In the genomic region with DNA sequence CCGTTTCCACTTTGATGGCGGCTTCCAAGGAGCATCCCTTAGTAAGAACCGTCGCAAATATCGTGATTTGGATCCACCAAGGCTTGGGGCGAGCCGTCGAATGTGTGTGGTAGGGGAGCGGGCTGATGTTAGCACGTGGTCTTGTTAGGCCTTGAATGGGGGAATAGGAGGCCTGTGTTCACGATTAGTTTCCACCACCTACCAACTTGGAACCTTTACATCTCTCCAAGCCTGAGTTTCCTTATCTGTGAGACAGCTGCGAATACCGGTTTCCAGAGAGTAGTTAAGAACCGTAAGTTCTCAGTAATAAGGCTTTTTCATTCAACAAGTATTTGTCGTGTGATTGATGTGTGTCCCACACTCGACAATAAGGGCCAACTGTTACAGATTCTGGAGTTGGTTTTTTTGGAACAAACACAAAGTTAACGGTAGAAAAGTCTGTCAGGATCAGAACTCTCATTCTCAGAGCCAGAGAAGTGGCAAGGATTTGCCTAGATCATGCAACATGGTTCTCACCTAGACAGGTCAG, we compare ENCODE assay signal across 1 cellular context.
TF ChIP-seq lines count a peak whose summit lies in the region.

No MANE protein-coding gene starts in this region.

TF ChIP-seq in GM23338, 12 proteins besides CTCF, POLR2A, EP300 and RAD21:
- TF ChIP-seq EZH2 (IDR thresholded peaks at IDR 0.05; ENCODE audit: low read depth, unreplicated experiment), result no peak
- no peak for TF ChIP-seq POLR2AphosphoS5 (IDR thresholded peaks at IDR 0.05; ENCODE audit: low read depth)
- TF ChIP-seq, protein P1, sequence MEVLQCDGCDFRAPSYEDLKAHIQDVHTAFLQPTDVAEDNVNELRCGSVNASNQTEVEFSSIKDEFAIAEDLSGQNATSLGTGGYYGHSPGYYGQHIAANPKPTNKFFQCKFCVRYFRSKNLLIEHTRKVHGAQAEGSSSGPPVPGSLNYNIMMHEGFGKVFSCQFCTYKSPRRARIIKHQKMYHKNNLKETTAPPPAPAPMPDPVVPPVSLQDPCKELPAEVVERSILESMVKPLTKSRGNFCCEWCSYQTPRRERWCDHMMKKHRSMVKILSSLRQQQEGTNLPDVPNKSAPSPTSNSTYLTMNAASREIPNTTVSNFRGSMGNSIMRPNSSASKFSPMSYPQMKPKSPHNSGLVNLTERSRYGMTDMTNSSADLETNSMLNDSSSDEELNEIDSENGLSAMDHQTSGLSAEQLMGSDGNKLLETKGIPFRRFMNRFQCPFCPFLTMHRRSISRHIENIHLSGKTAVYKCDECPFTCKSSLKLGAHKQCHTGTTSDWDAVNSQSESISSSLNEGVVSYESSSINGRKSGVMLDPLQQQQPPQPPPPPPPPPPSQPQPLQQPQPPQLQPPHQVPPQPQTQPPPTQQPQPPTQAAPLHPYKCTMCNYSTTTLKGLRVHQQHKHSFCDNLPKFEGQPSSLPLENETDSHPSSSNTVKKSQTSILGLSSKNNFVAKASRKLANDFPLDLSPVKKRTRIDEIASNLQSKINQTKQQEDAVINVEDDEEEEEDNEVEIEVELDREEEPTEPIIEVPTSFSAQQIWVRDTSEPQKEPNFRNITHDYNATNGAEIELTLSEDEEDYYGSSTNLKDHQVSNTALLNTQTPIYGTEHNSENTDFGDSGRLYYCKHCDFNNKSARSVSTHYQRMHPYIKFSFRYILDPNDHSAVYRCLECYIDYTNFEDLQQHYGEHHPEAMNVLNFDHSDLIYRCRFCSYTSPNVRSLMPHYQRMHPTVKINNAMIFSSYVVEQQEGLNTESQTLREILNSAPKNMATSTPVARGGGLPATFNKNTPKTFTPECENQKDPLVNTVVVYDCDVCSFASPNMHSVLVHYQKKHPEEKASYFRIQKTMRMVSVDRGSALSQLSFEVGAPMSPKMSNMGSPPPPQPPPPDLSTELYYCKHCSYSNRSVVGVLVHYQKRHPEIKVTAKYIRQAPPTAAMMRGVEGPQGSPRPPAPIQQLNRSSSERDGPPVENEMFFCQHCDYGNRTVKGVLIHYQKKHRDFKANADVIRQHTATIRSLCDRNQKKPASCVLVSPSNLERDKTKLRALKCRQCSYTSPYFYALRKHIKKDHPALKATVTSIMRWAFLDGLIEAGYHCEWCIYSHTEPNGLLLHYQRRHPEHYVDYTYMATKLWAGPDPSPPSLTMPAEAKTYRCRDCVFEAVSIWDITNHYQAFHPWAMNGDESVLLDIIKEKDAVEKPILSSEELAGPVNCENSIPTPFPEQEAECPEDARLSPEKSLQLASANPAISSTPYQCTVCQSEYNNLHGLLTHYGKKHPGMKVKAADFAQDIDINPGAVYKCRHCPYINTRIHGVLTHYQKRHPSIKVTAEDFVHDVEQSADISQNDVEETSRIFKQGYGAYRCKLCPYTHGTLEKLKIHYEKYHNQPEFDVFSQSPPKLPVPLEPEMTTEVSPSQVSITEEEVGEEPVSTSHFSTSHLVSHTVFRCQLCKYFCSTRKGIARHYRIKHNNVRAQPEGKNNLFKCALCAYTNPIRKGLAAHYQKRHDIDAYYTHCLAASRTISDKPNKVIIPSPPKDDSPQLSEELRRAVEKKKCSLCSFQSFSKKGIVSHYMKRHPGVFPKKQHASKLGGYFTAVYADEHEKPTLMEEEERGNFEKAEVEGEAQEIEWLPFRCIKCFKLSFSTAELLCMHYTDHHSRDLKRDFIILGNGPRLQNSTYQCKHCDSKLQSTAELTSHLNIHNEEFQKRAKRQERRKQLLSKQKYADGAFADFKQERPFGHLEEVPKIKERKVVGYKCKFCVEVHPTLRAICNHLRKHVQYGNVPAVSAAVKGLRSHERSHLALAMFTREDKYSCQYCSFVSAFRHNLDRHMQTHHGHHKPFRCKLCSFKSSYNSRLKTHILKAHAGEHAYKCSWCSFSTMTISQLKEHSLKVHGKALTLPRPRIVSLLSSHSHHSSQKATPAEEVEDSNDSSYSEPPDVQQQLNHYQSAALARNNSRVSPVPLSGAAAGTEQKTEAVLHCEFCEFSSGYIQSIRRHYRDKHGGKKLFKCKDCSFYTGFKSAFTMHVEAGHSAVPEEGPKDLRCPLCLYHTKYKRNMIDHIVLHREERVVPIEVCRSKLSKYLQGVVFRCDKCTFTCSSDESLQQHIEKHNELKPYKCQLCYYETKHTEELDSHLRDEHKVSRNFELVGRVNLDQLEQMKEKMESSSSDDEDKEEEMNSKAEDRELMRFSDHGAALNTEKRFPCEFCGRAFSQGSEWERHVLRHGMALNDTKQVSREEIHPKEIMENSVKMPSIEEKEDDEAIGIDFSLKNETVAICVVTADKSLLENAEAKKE (CRISPR knock-in tag; IDR thresholded peaks at IDR 0.05), result no peak
- no peak for TF ChIP-seq CREB1 (CRISPR knock-in tag; IDR thresholded peaks at IDR 0.05; ENCODE audit: low read depth)
- TF ChIP-seq ZNF331 (CRISPR knock-in tag; IDR thresholded peaks at IDR 0.05; ENCODE audit: low read depth), result no peak
- TF ChIP-seq EZH2phosphoT487 (IDR thresholded peaks at IDR 0.05; ENCODE audit: unreplicated experiment), result no peak
- TF ChIP-seq, protein P2, sequence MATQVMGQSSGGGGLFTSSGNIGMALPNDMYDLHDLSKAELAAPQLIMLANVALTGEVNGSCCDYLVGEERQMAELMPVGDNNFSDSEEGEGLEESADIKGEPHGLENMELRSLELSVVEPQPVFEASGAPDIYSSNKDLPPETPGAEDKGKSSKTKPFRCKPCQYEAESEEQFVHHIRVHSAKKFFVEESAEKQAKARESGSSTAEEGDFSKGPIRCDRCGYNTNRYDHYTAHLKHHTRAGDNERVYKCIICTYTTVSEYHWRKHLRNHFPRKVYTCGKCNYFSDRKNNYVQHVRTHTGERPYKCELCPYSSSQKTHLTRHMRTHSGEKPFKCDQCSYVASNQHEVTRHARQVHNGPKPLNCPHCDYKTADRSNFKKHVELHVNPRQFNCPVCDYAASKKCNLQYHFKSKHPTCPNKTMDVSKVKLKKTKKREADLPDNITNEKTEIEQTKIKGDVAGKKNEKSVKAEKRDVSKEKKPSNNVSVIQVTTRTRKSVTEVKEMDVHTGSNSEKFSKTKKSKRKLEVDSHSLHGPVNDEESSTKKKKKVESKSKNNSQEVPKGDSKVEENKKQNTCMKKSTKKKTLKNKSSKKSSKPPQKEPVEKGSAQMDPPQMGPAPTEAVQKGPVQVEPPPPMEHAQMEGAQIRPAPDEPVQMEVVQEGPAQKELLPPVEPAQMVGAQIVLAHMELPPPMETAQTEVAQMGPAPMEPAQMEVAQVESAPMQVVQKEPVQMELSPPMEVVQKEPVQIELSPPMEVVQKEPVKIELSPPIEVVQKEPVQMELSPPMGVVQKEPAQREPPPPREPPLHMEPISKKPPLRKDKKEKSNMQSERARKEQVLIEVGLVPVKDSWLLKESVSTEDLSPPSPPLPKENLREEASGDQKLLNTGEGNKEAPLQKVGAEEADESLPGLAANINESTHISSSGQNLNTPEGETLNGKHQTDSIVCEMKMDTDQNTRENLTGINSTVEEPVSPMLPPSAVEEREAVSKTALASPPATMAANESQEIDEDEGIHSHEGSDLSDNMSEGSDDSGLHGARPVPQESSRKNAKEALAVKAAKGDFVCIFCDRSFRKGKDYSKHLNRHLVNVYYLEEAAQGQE (IDR thresholded peaks at IDR 0.05; ENCODE audit: unreplicated experiment), result no peak
- TF ChIP-seq STAT1 (IDR thresholded peaks at IDR 0.05; ENCODE audit: unreplicated experiment), result no peak
- no peak for TF ChIP-seq NANOG (IDR thresholded peaks at IDR 0.05; ENCODE audit: borderline replicate concordance)
- TF ChIP-seq, protein P3, sequence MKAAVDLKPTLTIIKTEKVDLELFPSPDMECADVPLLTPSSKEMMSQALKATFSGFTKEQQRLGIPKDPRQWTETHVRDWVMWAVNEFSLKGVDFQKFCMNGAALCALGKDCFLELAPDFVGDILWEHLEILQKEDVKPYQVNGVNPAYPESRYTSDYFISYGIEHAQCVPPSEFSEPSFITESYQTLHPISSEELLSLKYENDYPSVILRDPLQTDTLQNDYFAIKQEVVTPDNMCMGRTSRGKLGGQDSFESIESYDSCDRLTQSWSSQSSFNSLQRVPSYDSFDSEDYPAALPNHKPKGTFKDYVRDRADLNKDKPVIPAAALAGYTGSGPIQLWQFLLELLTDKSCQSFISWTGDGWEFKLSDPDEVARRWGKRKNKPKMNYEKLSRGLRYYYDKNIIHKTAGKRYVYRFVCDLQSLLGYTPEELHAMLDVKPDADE (IDR thresholded peaks at IDR 0.05), result no peak
- TF ChIP-seq ZNF114 (CRISPR knock-in tag; IDR thresholded peaks at IDR 0.05), result no peak
- TF ChIP-seq JUNB (IDR thresholded peaks at IDR 0.05; ENCODE audit: unreplicated experiment), result no peak
